1 cellular context compared by ENCODE assay signal in the genomic region with DNA sequence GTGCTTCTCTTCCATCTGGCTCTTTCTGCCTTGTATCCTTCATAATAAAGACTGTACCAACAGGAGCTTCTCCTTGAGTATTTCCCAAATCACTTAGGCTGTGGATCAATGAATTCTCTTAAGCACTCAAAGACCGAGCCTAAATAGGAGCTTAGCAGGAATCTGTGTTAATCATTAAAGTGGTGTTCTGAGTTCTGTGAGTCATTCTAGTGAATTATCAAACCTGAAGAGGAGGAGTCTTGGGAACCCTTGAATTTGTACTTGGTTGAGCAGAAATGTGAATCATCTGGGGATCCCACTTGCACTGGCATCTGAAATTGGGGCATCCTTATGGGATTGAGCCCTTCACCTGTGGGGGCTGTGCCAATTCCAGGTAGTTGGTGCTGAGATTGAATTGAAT.
TF ChIP-seq lines count a peak whose summit lies in the region.

No MANE protein-coding gene starts in this region.

TF ChIP-seq in GM12878, 131 proteins besides CTCF, POLR2A, EP300 and RAD21:
- TF ChIP-seq ZBED1 (IDR thresholded peaks at IDR 0.05; ENCODE audit: borderline replicate concordance), result no peak
- TF ChIP-seq MYB (IDR thresholded peaks at IDR 0.05; ENCODE audit: borderline replicate concordance, low read depth, low read length), result no peak
- TF ChIP-seq, protein P1, sequence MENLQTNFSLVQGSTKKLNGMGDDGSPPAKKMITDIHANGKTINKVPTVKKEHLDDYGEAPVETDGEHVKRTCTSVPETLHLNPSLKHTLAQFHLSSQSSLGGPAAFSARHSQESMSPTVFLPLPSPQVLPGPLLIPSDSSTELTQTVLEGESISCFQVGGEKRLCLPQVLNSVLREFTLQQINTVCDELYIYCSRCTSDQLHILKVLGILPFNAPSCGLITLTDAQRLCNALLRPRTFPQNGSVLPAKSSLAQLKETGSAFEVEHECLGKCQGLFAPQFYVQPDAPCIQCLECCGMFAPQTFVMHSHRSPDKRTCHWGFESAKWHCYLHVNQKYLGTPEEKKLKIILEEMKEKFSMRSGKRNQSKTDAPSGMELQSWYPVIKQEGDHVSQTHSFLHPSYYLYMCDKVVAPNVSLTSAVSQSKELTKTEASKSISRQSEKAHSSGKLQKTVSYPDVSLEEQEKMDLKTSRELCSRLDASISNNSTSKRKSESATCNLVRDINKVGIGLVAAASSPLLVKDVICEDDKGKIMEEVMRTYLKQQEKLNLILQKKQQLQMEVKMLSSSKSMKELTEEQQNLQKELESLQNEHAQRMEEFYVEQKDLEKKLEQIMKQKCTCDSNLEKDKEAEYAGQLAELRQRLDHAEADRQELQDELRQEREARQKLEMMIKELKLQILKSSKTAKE (IDR thresholded peaks at IDR 0.05; ENCODE audit: low read depth, poor library complexity, severe bottlenecking), result no peak
TF ChIP-seq in GM12878: peak in this region for 0.
